8 cellular contexts compared by ENCODE assay signal in the genomic region with DNA sequence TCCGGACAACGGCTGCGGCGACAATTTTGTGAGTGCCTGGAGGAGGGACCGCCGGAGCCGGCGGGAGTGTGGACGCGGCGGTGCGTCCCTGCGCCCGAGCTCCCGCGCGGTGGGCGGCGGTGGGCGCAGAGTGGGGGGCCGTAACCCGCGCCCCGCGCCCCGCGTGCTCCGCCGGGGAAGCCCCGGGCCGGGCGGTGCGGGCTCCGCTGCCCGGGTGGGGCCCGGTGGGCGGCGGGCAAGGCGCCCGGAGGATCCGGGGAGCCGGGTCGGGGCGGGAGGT. TPM values are rescaled to one million over a fixed set of nuclear protein-coding genes. Genes with fewer than 3 reads are reported as not detected.
DNase-seq lines count a peak whose midpoint lies in the region; ATAC-seq and TF ChIP-seq lines count a peak whose summit lies in the region.

No MANE protein-coding gene starts in this region.

- peak overlapping the region; percentile 4 for H4K8ac ChIP-seq in mesenchymal stem cell (ENCODE audit: low read length)

- no peak overlapping the region for H2BK12ac ChIP-seq in mesenchymal stem cell (ENCODE audit: low read length in 2 of 2)

- peaks cover 5% of the 10 kb centered on the region for H3K79me1 ChIP-seq in mesenchymal stem cell (replicated peaks; ENCODE audit: low read length, poor library complexity, severe bottlenecking)

- ATAC-seq in HG02885 (IDR thresholded peaks at IDR 0.05; ENCODE audit: poor library complexity, unreplicated experiment) (peak; percentile 28), GM18870 (IDR thresholded peaks at IDR 0.05; ENCODE audit: unreplicated experiment) (no peak)

- H3K9me3 ChIP-seq in BE2C (no peaks in the 10 kb centered on the region), ascending aorta (no peaks in the 10 kb centered on the region), mesenchymal stem cell (ENCODE audit: control insufficient read depth, low read length) (no peaks in the 10 kb centered on the region)

- no peak overlapping the region for H3K14ac ChIP-seq in mesenchymal stem cell (ENCODE audit: low read length in 2 of 2)

- H2AFZ ChIP-seq in mesenchymal stem cell (ENCODE audit: low read depth, low read length), result peak overlapping the region; percentile 16

- no peak overlapping the region for H2BK15ac ChIP-seq in mesenchymal stem cell (ENCODE audit: low read depth, poor library complexity, severe bottlenecking)

- peak overlapping the region; percentile 89 to 96 for H3K27ac ChIP-seq in ascending aorta
- H3K27ac ChIP-seq in mesenchymal stem cell (ENCODE audit: low read length, poor library complexity, severe bottlenecking), result no peak overlapping the region

- H3K4me1 ChIP-seq in BE2C, result no peaks in the 10 kb centered on the region
- peaks cover 10 to 14% of the 10 kb centered on the region in 2 donors for H3K4me1 ChIP-seq in ascending aorta
- H3K4me1 ChIP-seq in mesenchymal stem cell (ENCODE audit: control insufficient read depth, insufficient read depth, low read depth, low read length), result peaks cover 6% of the 10 kb centered on the region

- H2BK120ac ChIP-seq in mesenchymal stem cell (ENCODE audit: low read depth, low read length), result no peak overlapping the region

- no peak overlapping the region for H3K23ac ChIP-seq in mesenchymal stem cell (ENCODE audit: low read length in 2 of 2)

- intact Hi-C loops in ascending aorta (cut with DNase I) (loop anchor here (1.0 to 10.0 kb wide), 6 partner anchors 18 to 460 kb away; a partner anchor contains a TSS), posterior vena cava (cut with DNase I) (no loop called here)

- no peak overlapping the region for H2BK5ac ChIP-seq in mesenchymal stem cell (ENCODE audit: low read depth, low read length, poor library complexity, severe bottlenecking)

- no peak overlapping the region for H3K4ac ChIP-seq in mesenchymal stem cell (ENCODE audit: low read depth in 1 of 2, low read length in 2 of 2)

- no peaks in the 10 kb centered on the region for H3K36me3 ChIP-seq in BE2C
- no peaks in the 10 kb centered on the region for H3K36me3 ChIP-seq in ascending aorta
- H3K36me3 ChIP-seq in mesenchymal stem cell (ENCODE audit: control insufficient read depth in 1 of 2, insufficient read depth in 2 of 2, low read depth in 1 of 2, low read length in 2 of 2), result peaks cover 0 to 3% of the 10 kb centered on the region in 2 experiments

- WGBS in mesenchymal stem cell, result 2% methylated on average over 8 of the region's 44 CpGs

- DNase-seq in BE2C, result no peak
- DNase-seq in ascending aorta (ENCODE audit: low spot score in 2 of 2), result no peak
- DNase-seq in mesenchymal stem cell, result no peak
- no peak for DNase-seq in posterior vena cava (ENCODE audit: low spot score)
- DNase-seq in NCI-H1436 treated with DMSO at 0.1 percent for 48 hours (lab: John Stamatoyannopoulos, UW), result no peak
- no peak for DNase-seq in KG1 (lab: John Stamatoyannopoulos, UW)

- peak overlapping the region; percentile 65 for H3K4me3 ChIP-seq in BE2C (ENCODE audit: low read depth, low read length)
- H3K4me3 ChIP-seq in ascending aorta, result peak overlapping the region; percentile 84 to 85
- peak overlapping the region; percentile 65 to 92 for H3K4me3 ChIP-seq in mesenchymal stem cell (ENCODE audit: insufficient read depth in 1 of 2, low read depth in 1 of 2, low read length in 2 of 2)

- H4K91ac ChIP-seq in mesenchymal stem cell (ENCODE audit: low read length), result peak overlapping the region; percentile 40

- H3K4me2 ChIP-seq in mesenchymal stem cell (ENCODE audit: low read length, poor library complexity, severe bottlenecking), result peak overlapping the region; percentile 98

- TF ChIP-seq CTCF in BE2C (IDR thresholded peaks at IDR 0.05; ENCODE audit: low read depth, low read length) (no peak), ascending aorta (IDR thresholded peaks at IDR 0.05) (no peak)

- H2AK5ac ChIP-seq in mesenchymal stem cell (ENCODE audit: low read length, severe bottlenecking), result no peak overlapping the region

- H3K9ac ChIP-seq in mesenchymal stem cell (ENCODE audit: low read length), result peak overlapping the region; percentile 91

- H3K18ac ChIP-seq in mesenchymal stem cell (ENCODE audit: low read depth in 1 of 2, low read length in 2 of 2), result peak overlapping the region in 1 of 2 experiments; percentile 2

- H3K27me3 ChIP-seq in BE2C, result no peaks in the 10 kb centered on the region
- H3K27me3 ChIP-seq in ascending aorta, result no peaks in the 10 kb centered on the region
- peaks cover 0 to 3% of the 10 kb centered on the region in 2 experiments for H3K27me3 ChIP-seq in mesenchymal stem cell (ENCODE audit: control insufficient read depth in 1 of 2, insufficient read depth in 1 of 2, low read length in 2 of 2)

RNA-seq across cellular contexts. Expression of a gene that starts 0.4 kb away (rescaled TPM):
- polyA plus RNA-seq in BE2C (2012; ENCODE audit: insufficient read depth, insufficient read length, low read depth), result 1.1 TPM
- 40.9 TPM for total RNA-seq in ascending aorta
- 2.0 TPM for polyA plus RNA-seq in mesenchymal stem cell (2013, experiment 1 of 2)
- polyA plus RNA-seq in mesenchymal stem cell (2013, experiment 2 of 2), result 2.1 TPM
- 10 to 100 TPM; 61.7 to 76.1 TPM for total RNA-seq in posterior vena cava
